9 cellular contexts compared by ENCODE assay signal in genomic region chr4:101418055-101418454, GRCh38.
DNase-seq lines count a peak whose midpoint lies in the region; ATAC-seq and TF ChIP-seq lines count a peak whose summit lies in the region.
"Had no signal": no experiment of that assay in that cellular context is flagged by ENCODE, and none has a peak within 500 bp of the region (broad histone marks: within the 10 kb centered on the region; RNA-seq: fewer than 3 reads in every experiment).

No MANE protein-coding gene starts in this region.

- no peak overlapping the region for H3K4me3 Mint-ChIP-seq in neural progenitor cell

- no peaks in the 10 kb centered on the region for H3K36me3 Mint-ChIP-seq in neural progenitor cell

- peaks cover 5% of the 10 kb centered on the region for H3K4me1 Mint-ChIP-seq in neural progenitor cell

- H3K27ac ChIP-seq in neural progenitor cell: no peak overlapping the region

- H3K36me3 ChIP-seq in neural progenitor cell: no peaks in the 10 kb centered on the region

- no peak overlapping the region for H2AFZ ChIP-seq in neural progenitor cell (replicated peaks)

- H3K79me2 ChIP-seq in neural progenitor cell (ENCODE audit: low read depth): no peaks in the 10 kb centered on the region

- no peaks in the 10 kb centered on the region for H3K9me3 ChIP-seq in neural progenitor cell (ENCODE audit: low read depth)

- H3K27ac Mint-ChIP-seq in neural progenitor cell: no peak overlapping the region

- no peak overlapping the region for H3K4me3 ChIP-seq in neural progenitor cell

- peak; percentile 55 for ATAC-seq in GM19372 (IDR thresholded peaks at IDR 0.05; ENCODE audit: low read depth, unreplicated experiment)
- ATAC-seq in HG03196 (IDR thresholded peaks at IDR 0.05; ENCODE audit: unreplicated experiment): peak; percentile 80
- ATAC-seq: Panc1 had no signal

- H3K9ac ChIP-seq in neural progenitor cell: no peak overlapping the region

- no peak for TF ChIP-seq CTCF in neural progenitor cell (IDR thresholded peaks at IDR 0.05)

- peak; percentile 23 to 35 for DNase-seq in activated CD4-positive, alpha-beta T cell treated with anti-CD3 and anti-CD28 coated beads, Interleukin-2, amount 50 U/mL, for 4 hours
- DNase-seq in putamen (ENCODE audit: low spot score) (peak; percentile 1), islet precursor cell (no peak), neural progenitor cell (ENCODE audit: low spot score) (no peak), DMS114 treated with DMSO at 0.1 percent for 48 hours (lab: John Stamatoyannopoulos, UW; ENCODE audit: unreplicated experiment) (no peak), posterior vena cava (ENCODE audit: low spot score) (no peak)

- H3K4me1 ChIP-seq in neural progenitor cell: peaks cover 38% of the 10 kb centered on the region

- H3K27me3 Mint-ChIP-seq in neural progenitor cell (ENCODE audit: insufficient read depth, low read depth): no peaks in the 10 kb centered on the region

- no peaks in the 10 kb centered on the region for H3K27me3 ChIP-seq in neural progenitor cell

- peaks cover 3% of the 10 kb centered on the region for H4K20me1 ChIP-seq in neural progenitor cell (ENCODE audit: low read depth)

- intact Hi-C loops in posterior vena cava (cut with DNase I): no loop called here

- H3K9me3 Mint-ChIP-seq in neural progenitor cell: no peaks in the 10 kb centered on the region

- H3K4me2 ChIP-seq in neural progenitor cell: no peak overlapping the region

- peaks cover 21% of the 10 kb centered on the region for H3F3A ChIP-seq in neural progenitor cell (ENCODE audit: low read depth)

Comparison
In these comparisons a context has a peak if more than half of its experiments do, and no peak if none do; other contexts are left out.
1. DNase-seq: peak in activated CD4-positive, alpha-beta T cell treated with anti-CD3 and anti-CD28 coated beads, Interleukin-2, amount 50 U/mL, for 4 hours (2 of 2) and putamen (single experiment); none in islet precursor cell (single experiment), neural progenitor cell (single experiment), DMS114 treated with DMSO at 0.1 percent for 48 hours (single experiment) and posterior vena cava (single experiment).